8 cellular contexts compared by ENCODE assay signal in genomic region chr12:110039085-110039807, GRCh38. TPM values are rescaled to one million over a fixed set of nuclear protein-coding genes. Genes with fewer than 3 reads are reported as not detected.
DNase-seq lines count a peak whose midpoint lies in the region; ATAC-seq and TF ChIP-seq lines count a peak whose summit lies in the region.

No MANE protein-coding gene starts in this region.

- ATAC-seq in GM18907 (IDR thresholded peaks at IDR 0.05; ENCODE audit: unreplicated experiment) = no peak
- ATAC-seq in HG03469 (IDR thresholded peaks at IDR 0.05; ENCODE audit: unreplicated experiment) = no peak
- ATAC-seq in GM21515 (IDR thresholded peaks at IDR 0.05; ENCODE audit: unreplicated experiment) = no peak

- H3K9me3 Mint-ChIP-seq in Caco-2 (ENCODE audit: unreplicated experiment) = no peaks in the 10 kb centered on the region
- no peaks in the 10 kb centered on the region for H3K9me3 Mint-ChIP-seq in activated naive CD8-positive, alpha-beta T cell treated with anti-CD3 and anti-CD28 coated beads for 36 hours

- no peak for TF ChIP-seq CTCF in Caco-2 (IDR thresholded peaks at IDR 0.05; ENCODE audit: insufficient read depth in 1 of 2, low read depth in 1 of 2, low read length in 1 of 2, severe bottlenecking in 1 of 2, unreplicated experiment in 1 of 2)

- no peak overlapping the region for H3K4me3 ChIP-seq in Caco-2 (ENCODE audit: low read depth, low read length)

- intact Hi-C loops in Caco-2 (cut with micrococcal nuclease; ENCODE audit: unreplicated experiment) = loop anchor here (5.0 kb wide), 1 partner anchor 42 kb away; the partner anchor contains the start of genes ANKRD13A and GIT2

- peak overlapping the region; percentile 65 for H3K27ac ChIP-seq in temporal lobe (ENCODE audit: low read depth, low read length)

- H3K4me3 Mint-ChIP-seq in Caco-2 (ENCODE audit: unreplicated experiment) = peak overlapping the region; percentile 78
- no peak overlapping the region for H3K4me3 Mint-ChIP-seq in activated naive CD8-positive, alpha-beta T cell treated with anti-CD3 and anti-CD28 coated beads for 36 hours

- POLR2A ChIA-PET in Caco-2 (lab: Charles Lee) = interaction anchor here (0.5 to 1.2 kb wide), 2 partner anchors 243 to 429 kb away, joined by 3 read pairs; partner anchors contain the start of gene GPN3

- peaks cover 5% of the 10 kb centered on the region for H3K36me3 ChIP-seq in Caco-2 (ENCODE audit: control insufficient read depth, insufficient read depth, low read length)

- TSS peak; percentile 93 for BruUV-seq in Caco-2 (replicated peaks; lab: Mats Ljungman, UMichigan)

- DNase-seq in Caco-2 (peak; percentile 85 to 86), M059J (ENCODE audit: low read depth) (peak; percentile 96), islet precursor cell (peak; percentile 86)
- peak; percentile 12 for DNase-seq in activated naive CD8-positive, alpha-beta T cell treated with anti-CD3 and anti-CD28 coated beads for 36 hours

- H3K4me1 ChIP-seq in Caco-2 = peaks cover 47% of the 10 kb centered on the region

- H3K27ac Mint-ChIP-seq in Caco-2 (ENCODE audit: unreplicated experiment) = peak overlapping the region; percentile 100
- H3K27ac Mint-ChIP-seq in activated naive CD8-positive, alpha-beta T cell treated with anti-CD3 and anti-CD28 coated beads for 36 hours = peak overlapping the region; percentile 88

- no peaks in the 10 kb centered on the region for H3K27me3 ChIP-seq in Caco-2 (replicated peaks; ENCODE audit: control insufficient read depth, insufficient read depth, low read length)

- no peaks in the 10 kb centered on the region for H3K27me3 Mint-ChIP-seq in Caco-2 (ENCODE audit: insufficient read depth, unreplicated experiment)
- no peaks in the 10 kb centered on the region for H3K27me3 Mint-ChIP-seq in activated naive CD8-positive, alpha-beta T cell treated with anti-CD3 and anti-CD28 coated beads for 36 hours

- H3K4me1 Mint-ChIP-seq in Caco-2 (ENCODE audit: low read depth, unreplicated experiment) = peaks cover 32% of the 10 kb centered on the region
- peaks cover 30% of the 10 kb centered on the region for H3K4me1 Mint-ChIP-seq in activated naive CD8-positive, alpha-beta T cell treated with anti-CD3 and anti-CD28 coated beads for 36 hours

- CTCF ChIA-PET in Caco-2 (lab: Charles Lee) = interaction anchor here (0.7 kb wide), 1 partner anchor 85 kb away, joined by 3 read pairs; no protein-coding TSS in a partner anchor

- peaks cover 44% of the 10 kb centered on the region for H3K36me3 Mint-ChIP-seq in Caco-2 (ENCODE audit: insufficient read depth, unreplicated experiment)
- H3K36me3 Mint-ChIP-seq in activated naive CD8-positive, alpha-beta T cell treated with anti-CD3 and anti-CD28 coated beads for 36 hours = peaks cover 32% of the 10 kb centered on the region

- no peaks in the 10 kb centered on the region for H3K9me3 ChIP-seq in Caco-2

RNA-seq across cellular contexts. Expression of gene C12orf76, which starts 9.1 kb away (rescaled TPM):
- 10.8 and 11.9 TPM in 2 replicates for total RNA-seq in Caco-2 (2022)
- 5.4 and 12.5 TPM in 2 replicates for total RNA-seq in M059J (2014; rRNA removed; shearing (Covaris generic))
- 1 to 10 TPM; 6.6 to 7.3 TPM for total RNA-seq in activated naive CD8-positive, alpha-beta T cell treated with anti-CD3 and anti-CD28 coated beads for 36 hours
- 62.4 TPM for total RNA-seq in temporal lobe

RNA-seq across cellular contexts. Expression of gene ANKRD13A, which starts 40.0 kb away (rescaled TPM):
- total RNA-seq in Caco-2 (2022) = 42.2 and 47.2 TPM in 2 replicates
- 156 and 291 TPM in 2 replicates for total RNA-seq in M059J (2014; rRNA removed; shearing (Covaris generic))
- 10 to 100 TPM; 36.8 to 43.6 TPM for total RNA-seq in activated naive CD8-positive, alpha-beta T cell treated with anti-CD3 and anti-CD28 coated beads for 36 hours
- total RNA-seq in temporal lobe = 23.1 TPM

RNA-seq across cellular contexts. Expression of gene GIT2, which starts 43.1 kb away (rescaled TPM):
- 29.3 and 30.0 TPM in 2 replicates for total RNA-seq in Caco-2 (2022)
- 25.5 and 33.7 TPM in 2 replicates for total RNA-seq in M059J (2014; rRNA removed; shearing (Covaris generic))
- total RNA-seq in activated naive CD8-positive, alpha-beta T cell treated with anti-CD3 and anti-CD28 coated beads for 36 hours = 10 to 100 TPM; 50.6 to 51.0 TPM
- total RNA-seq in temporal lobe = 28.0 TPM

Comparison
In these comparisons a context has a peak if more than half of its experiments do, and no peak if none do; other contexts are left out.
1. DNase-seq: peak in every context shown above with its lines; median percentile 96 in M059J; 86 in islet precursor cell; 86 in Caco-2; 12 in activated naive CD8-positive, alpha-beta T cell treated with anti-CD3 and anti-CD28 coated beads for 36 hours.